Comparison of ENCODE assay signal across 1 cellular context in the genomic region with DNA sequence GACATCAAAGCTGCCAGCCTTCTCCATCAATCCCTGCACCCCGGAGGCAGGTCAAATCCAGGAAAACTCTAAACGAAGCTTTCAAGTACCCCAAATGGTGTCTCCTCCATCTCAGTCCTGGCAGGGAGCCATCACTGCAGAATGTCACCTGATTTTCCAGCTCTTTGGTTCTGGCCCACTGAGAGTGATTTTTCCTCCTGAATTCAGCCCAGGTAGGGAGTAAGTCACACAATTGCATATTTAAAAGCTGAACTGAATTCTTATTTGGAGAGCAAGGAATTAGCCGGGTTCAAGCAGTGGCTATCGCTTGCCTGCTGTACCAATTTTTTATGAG.
TF ChIP-seq lines count a peak whose summit lies in the region.

No MANE protein-coding gene starts in this region.

TF ChIP-seq in GM12878, 131 proteins besides CTCF, POLR2A, EP300 and RAD21 (continued from another document):
- TF ChIP-seq, protein P1, sequence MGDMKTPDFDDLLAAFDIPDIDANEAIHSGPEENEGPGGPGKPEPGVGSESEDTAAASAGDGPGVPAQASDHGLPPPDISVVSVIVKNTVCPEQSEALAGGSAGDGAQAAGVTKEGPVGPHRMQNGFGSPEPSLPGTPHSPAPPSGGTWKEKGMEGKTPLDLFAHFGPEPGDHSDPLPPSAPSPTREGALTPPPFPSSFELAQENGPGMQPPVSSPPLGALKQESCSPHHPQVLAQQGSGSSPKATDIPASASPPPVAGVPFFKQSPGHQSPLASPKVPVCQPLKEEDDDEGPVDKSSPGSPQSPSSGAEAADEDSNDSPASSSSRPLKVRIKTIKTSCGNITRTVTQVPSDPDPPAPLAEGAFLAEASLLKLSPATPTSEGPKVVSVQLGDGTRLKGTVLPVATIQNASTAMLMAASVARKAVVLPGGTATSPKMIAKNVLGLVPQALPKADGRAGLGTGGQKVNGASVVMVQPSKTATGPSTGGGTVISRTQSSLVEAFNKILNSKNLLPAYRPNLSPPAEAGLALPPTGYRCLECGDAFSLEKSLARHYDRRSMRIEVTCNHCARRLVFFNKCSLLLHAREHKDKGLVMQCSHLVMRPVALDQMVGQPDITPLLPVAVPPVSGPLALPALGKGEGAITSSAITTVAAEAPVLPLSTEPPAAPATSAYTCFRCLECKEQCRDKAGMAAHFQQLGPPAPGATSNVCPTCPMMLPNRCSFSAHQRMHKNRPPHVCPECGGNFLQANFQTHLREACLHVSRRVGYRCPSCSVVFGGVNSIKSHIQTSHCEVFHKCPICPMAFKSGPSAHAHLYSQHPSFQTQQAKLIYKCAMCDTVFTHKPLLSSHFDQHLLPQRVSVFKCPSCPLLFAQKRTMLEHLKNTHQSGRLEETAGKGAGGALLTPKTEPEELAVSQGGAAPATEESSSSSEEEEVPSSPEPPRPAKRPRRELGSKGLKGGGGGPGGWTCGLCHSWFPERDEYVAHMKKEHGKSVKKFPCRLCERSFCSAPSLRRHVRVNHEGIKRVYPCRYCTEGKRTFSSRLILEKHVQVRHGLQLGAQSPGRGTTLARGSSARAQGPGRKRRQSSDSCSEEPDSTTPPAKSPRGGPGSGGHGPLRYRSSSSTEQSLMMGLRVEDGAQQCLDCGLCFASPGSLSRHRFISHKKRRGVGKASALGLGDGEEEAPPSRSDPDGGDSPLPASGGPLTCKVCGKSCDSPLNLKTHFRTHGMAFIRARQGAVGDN (IDR thresholded peaks at IDR 0.05), result 0 out of 2 replicates have a peak, but pooled peaks have one; percentile 0
- TF ChIP-seq GATAD2B (conservative IDR thresholded peaks at IDR 0.05; ENCODE audit: low read depth) (0 out of 2 replicates have a peak, but pooled peaks have one; percentile 13), TAF1 (IDR thresholded peaks at IDR 0.05; ENCODE audit: borderline replicate concordance, low read depth, low read length) (0 out of 2 replicates have a peak, but pooled peaks have one; percentile 12), SMAD5 (IDR thresholded peaks at IDR 0.05; ENCODE audit: low read depth) (0 out of 2 replicates have a peak, but pooled peaks have one; percentile 10), POLR2AphosphoS5 (IDR thresholded peaks at IDR 0.05; ENCODE audit: low read length) (peak; percentile 53; the same call in 1 of the 2 replicates), MXI1 (IDR thresholded peaks at IDR 0.05; ENCODE audit: low read depth, low read length) (0 out of 2 replicates have a peak, but pooled peaks have one; percentile 32), YY1 (IDR thresholded peaks at IDR 0.05; ENCODE audit: low read depth, low read length) (peak; percentile 14; the same call in 1 of the 2 replicates), IKZF1 (conservative IDR thresholded peaks at IDR 0.05) (no peak), IKZF2 (IDR thresholded peaks at IDR 0.05) (no peak)
- TF ChIP-seq, protein P2, sequence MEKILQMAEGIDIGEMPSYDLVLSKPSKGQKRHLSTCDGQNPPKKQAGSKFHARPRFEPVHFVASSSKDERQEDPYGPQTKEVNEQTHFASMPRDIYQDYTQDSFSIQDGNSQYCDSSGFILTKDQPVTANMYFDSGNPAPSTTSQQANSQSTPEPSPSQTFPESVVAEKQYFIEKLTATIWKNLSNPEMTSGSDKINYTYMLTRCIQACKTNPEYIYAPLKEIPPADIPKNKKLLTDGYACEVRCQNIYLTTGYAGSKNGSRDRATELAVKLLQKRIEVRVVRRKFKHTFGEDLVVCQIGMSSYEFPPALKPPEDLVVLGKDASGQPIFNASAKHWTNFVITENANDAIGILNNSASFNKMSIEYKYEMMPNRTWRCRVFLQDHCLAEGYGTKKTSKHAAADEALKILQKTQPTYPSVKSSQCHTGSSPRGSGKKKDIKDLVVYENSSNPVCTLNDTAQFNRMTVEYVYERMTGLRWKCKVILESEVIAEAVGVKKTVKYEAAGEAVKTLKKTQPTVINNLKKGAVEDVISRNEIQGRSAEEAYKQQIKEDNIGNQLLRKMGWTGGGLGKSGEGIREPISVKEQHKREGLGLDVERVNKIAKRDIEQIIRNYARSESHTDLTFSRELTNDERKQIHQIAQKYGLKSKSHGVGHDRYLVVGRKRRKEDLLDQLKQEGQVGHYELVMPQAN (conservative IDR thresholded peaks at IDR 0.05), result 0 out of 2 replicates have a peak, but pooled peaks have one; percentile 20
